Comparison of ENCODE assay signal across 8 cellular contexts in genomic region chr11:59822989-59823566, GRCh38. TPM values are rescaled to one million over a fixed set of nuclear protein-coding genes. Genes with fewer than 3 reads are reported as not detected.
DNase-seq lines count a peak whose midpoint lies in the region; ATAC-seq and TF ChIP-seq lines count a peak whose summit lies in the region.

No MANE protein-coding gene starts in this region.

- peak; percentile 80 for TF ChIP-seq CTCF in OCI-LY1 (IDR thresholded peaks at IDR 0.05; ENCODE audit: low read length)
- peak; percentile 70 for TF ChIP-seq CTCF in MCF 10A (IDR thresholded peaks at IDR 0.05; ENCODE audit: unreplicated experiment)
- peak; percentile 34 to 67 (median 54) for TF ChIP-seq CTCF in tibial nerve (IDR thresholded peaks at IDR 0.05)

- peak; percentile 87 for ATAC-seq in GM21526 (IDR thresholded peaks at IDR 0.05; ENCODE audit: low FRiP score, unreplicated experiment)

- H4K20me1 ChIP-seq in OCI-LY1 (ENCODE audit: insufficient read depth, low read length) = no peaks in the 10 kb centered on the region

- H3K4me3 ChIP-seq in OCI-LY1 (ENCODE audit: low read depth, low read length, poor library complexity, severe bottlenecking) (no peak overlapping the region), tibial nerve (no peak overlapping the region)

- intact Hi-C loops in MCF 10A (cut with micrococcal nuclease) = loop anchor here (1.0 to 2.0 kb wide), 5 partner anchors 96 to 434 kb away; no protein-coding TSS in a partner anchor

- no peaks in the 10 kb centered on the region for H3K9me3 Mint-ChIP-seq in MCF 10A (ENCODE audit: unreplicated experiment)

- H3K4me1 ChIP-seq in OCI-LY1 (ENCODE audit: insufficient read depth, low read length, severe bottlenecking) (peaks cover 39% of the 10 kb centered on the region), tibial nerve (peaks cover 0 to 8% (median 3%) of the 10 kb centered on the region in 4 donors)

- no peak overlapping the region for H3K4me2 ChIP-seq in OCI-LY1 (ENCODE audit: low read length)

- no peaks in the 10 kb centered on the region for H3F3A ChIP-seq in OCI-LY1 (ENCODE audit: insufficient read depth, low read length)

- H3K27ac Mint-ChIP-seq in MCF 10A (ENCODE audit: low read depth, unreplicated experiment) = no peak overlapping the region

- H3K9ac ChIP-seq in OCI-LY1 (ENCODE audit: low read length) = no peak overlapping the region

- no peak overlapping the region for H3K27ac ChIP-seq in OCI-LY1 (ENCODE audit: low read depth, low read length, poor library complexity, severe bottlenecking)
- no peak overlapping the region for H3K27ac ChIP-seq in tibial nerve

- DNase-seq in activated T-cell treated with anti-CD3 and anti-CD28 coated beads for 24 hours (ENCODE audit: low read depth) = peak; percentile 10
- DNase-seq in activated T-cell treated with anti-CD3 and anti-CD28 coated beads for 4 hours = no peak
- peak; percentile 33 for DNase-seq in HS-5 (ENCODE audit: low read depth)
- peak; percentile 72 for DNase-seq in MCF 10A (ENCODE audit: unreplicated experiment)
- peak; percentile 32 for DNase-seq in kidney glomerular epithelial cell (lab: John Stamatoyannopoulos, UW)
- DNase-seq in tibial nerve (ENCODE audit: low spot score in 2 of 2) = peak in 1 of 2 donors; percentile 41

- H3K9me3 ChIP-seq in OCI-LY1 (ENCODE audit: low read length) (no peaks in the 10 kb centered on the region), tibial nerve (no peaks in the 10 kb centered on the region)

- no peak overlapping the region for H2AFZ ChIP-seq in OCI-LY1 (ENCODE audit: low read length)

- H3K4me1 Mint-ChIP-seq in MCF 10A (ENCODE audit: insufficient read depth, unreplicated experiment) = peaks cover 5% of the 10 kb centered on the region

- H3K4me3 Mint-ChIP-seq in MCF 10A (ENCODE audit: unreplicated experiment) = no peak overlapping the region

- no peaks in the 10 kb centered on the region for H3K36me3 Mint-ChIP-seq in MCF 10A (ENCODE audit: insufficient read depth, unreplicated experiment)

- no peaks in the 10 kb centered on the region for H3K27me3 Mint-ChIP-seq in MCF 10A (ENCODE audit: insufficient read depth, unreplicated experiment)

- no peaks in the 10 kb centered on the region for H3K79me2 ChIP-seq in OCI-LY1 (ENCODE audit: insufficient read depth, low read length)

- CTCF ChIA-PET in MCF 10A (lab: Yijun Ruan, JAX) = interaction anchor here (0.6 to 4.2 kb wide), 27 partner anchors 10 to 547 kb away, joined by 3 to 48 read pairs (median 3); no protein-coding TSS in a partner anchor

- no peak for TF ChIP-seq POLR2A in tibial nerve (IDR thresholded peaks at IDR 0.05)

- 8 to 10% methylated on average over 9 of the region's 9 CpGs for WGBS in tibial nerve, 2 donors

- no peaks in the 10 kb centered on the region for H3K9me2 ChIP-seq in OCI-LY1 (ENCODE audit: low read depth, low read length)

- BruUV-seq in MCF 10A (replicated peaks; lab: Mats Ljungman, UMichigan) = no TSS peak

- POLR2A ChIA-PET in MCF 10A (lab: Yijun Ruan, JAX) = interaction anchor here (2.4 kb wide), 1 partner anchor 96 kb away, joined by 12 read pairs; no protein-coding TSS in a partner anchor

- no peaks in the 10 kb centered on the region for H3K36me3 ChIP-seq in OCI-LY1 (ENCODE audit: insufficient read depth, low read length)
- no peaks in the 10 kb centered on the region for H3K36me3 ChIP-seq in tibial nerve

- no peak for TF ChIP-seq EP300 in tibial nerve (IDR thresholded peaks at IDR 0.05)

- H3K27me3 ChIP-seq in OCI-LY1 (ENCODE audit: insufficient read depth, low read length) = no peaks in the 10 kb centered on the region
- no peaks in the 10 kb centered on the region for H3K27me3 ChIP-seq in tibial nerve

RNA-seq across cellular contexts. Expression of gene MRPL16, which starts 12.5 kb away (rescaled TPM):
- total RNA-seq in MCF 10A (2022) (31.8 and 39.8 TPM in 2 replicates), tibial nerve (10 to 100 TPM; 30.0 to 41.0 (median 32.9) TPM)

RNA-seq across cellular contexts. Expression of gene CBLIF, which starts 22.2 kb away (rescaled TPM):
- not detected in 2 replicates for total RNA-seq in MCF 10A (2022)
- not detected for total RNA-seq in tibial nerve

RNA-seq across cellular contexts. Expression of gene TCN1, which starts 43.2 kb away (rescaled TPM):
- not detected in 2 replicates for total RNA-seq in MCF 10A (2022)
- total RNA-seq in tibial nerve = not detected

RNA-seq across cellular contexts. Expression of gene OOSP3, which starts 55.5 kb away (rescaled TPM):
- total RNA-seq in MCF 10A (2022) (not detected in 2 replicates), tibial nerve (not detected)
